Comparison of ENCODE assay signal across 1 cellular context in the genomic region with DNA sequence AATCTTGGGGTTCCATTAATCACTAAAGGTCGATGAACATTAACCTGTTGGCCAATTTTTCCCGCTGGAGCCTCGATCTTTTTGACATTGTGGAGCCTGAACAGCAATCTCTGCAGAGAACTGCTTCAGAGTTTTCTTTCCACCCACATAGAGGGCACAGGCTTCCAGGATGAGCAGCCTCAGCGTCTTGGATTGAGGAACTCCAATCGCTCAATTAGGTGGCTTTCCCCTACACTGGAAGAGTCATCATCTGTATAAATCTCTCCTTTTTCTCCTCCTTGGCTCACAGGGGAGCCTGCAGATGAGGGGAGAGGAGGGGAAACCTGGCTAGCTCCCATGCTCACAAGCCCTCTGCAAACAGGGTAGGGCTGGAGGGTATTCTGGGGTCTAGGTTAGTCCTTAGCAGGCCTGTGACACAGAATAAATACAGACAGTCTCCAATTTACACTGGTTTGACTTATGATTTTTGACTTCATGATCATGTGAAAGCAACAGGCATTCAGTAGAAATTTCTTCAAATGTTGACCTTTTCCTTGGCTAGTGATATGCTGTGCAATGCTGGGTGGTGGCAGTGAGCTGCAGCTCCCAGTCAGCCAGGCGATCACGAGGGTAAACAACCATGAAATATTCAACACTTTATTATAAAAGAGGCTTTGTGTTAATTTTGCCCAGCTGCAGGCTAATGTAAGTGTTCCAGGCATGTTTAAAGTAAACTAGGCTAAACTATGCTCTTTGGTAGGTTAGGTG.
TF ChIP-seq lines count a peak whose summit lies in the region.

No MANE protein-coding gene starts in this region.

TF ChIP-seq in HepG2, 621 proteins besides CTCF, POLR2A, EP300 and RAD21 (continued from another document):
- TF ChIP-seq, protein P1, sequence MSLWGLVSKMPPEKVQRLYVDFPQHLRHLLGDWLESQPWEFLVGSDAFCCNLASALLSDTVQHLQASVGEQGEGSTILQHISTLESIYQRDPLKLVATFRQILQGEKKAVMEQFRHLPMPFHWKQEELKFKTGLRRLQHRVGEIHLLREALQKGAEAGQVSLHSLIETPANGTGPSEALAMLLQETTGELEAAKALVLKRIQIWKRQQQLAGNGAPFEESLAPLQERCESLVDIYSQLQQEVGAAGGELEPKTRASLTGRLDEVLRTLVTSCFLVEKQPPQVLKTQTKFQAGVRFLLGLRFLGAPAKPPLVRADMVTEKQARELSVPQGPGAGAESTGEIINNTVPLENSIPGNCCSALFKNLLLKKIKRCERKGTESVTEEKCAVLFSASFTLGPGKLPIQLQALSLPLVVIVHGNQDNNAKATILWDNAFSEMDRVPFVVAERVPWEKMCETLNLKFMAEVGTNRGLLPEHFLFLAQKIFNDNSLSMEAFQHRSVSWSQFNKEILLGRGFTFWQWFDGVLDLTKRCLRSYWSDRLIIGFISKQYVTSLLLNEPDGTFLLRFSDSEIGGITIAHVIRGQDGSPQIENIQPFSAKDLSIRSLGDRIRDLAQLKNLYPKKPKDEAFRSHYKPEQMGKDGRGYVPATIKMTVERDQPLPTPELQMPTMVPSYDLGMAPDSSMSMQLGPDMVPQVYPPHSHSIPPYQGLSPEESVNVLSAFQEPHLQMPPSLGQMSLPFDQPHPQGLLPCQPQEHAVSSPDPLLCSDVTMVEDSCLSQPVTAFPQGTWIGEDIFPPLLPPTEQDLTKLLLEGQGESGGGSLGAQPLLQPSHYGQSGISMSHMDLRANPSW (CRISPR knock-in tag; IDR thresholded peaks at IDR 0.05; ENCODE audit: borderline replicate concordance): no peak
- TF ChIP-seq ASH2L (IDR thresholded peaks at IDR 0.05; ENCODE audit: insufficient read length, low read depth, low read length): no peak
- no peak for TF ChIP-seq SRF (IDR thresholded peaks at IDR 0.05; ENCODE audit: low read depth, low read length)
- no peak for TF ChIP-seq TOE1 (CRISPR knock-in tag; IDR thresholded peaks at IDR 0.05)
- TF ChIP-seq, protein P2, sequence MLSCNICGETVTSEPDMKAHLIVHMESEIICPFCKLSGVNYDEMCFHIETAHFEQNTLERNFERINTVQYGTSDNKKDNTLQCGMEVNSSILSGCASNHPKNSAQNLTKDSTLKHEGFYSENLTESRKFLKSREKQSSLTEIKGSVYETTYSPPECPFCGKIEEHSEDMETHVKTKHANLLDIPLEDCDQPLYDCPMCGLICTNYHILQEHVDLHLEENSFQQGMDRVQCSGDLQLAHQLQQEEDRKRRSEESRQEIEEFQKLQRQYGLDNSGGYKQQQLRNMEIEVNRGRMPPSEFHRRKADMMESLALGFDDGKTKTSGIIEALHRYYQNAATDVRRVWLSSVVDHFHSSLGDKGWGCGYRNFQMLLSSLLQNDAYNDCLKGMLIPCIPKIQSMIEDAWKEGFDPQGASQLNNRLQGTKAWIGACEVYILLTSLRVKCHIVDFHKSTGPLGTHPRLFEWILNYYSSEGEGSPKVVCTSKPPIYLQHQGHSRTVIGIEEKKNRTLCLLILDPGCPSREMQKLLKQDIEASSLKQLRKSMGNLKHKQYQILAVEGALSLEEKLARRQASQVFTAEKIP (CRISPR knock-in tag; IDR thresholded peaks at IDR 0.05; ENCODE audit: borderline replicate concordance): no peak
- no peak for TF ChIP-seq ZNF567 (CRISPR knock-in tag; IDR thresholded peaks at IDR 0.05; ENCODE audit: borderline replicate concordance)
- TF ChIP-seq ZMYM3 (CRISPR knock-in tag; IDR thresholded peaks at IDR 0.05): no peak
- no peak for TF ChIP-seq ZNF670 (CRISPR knock-in tag; IDR thresholded peaks at IDR 0.05; ENCODE audit: borderline replicate concordance)
- no peak for TF ChIP-seq SMAD9 (CRISPR knock-in tag; IDR thresholded peaks at IDR 0.05)
- TF ChIP-seq ZFP82 (CRISPR knock-in tag; IDR thresholded peaks at IDR 0.05; ENCODE audit: borderline replicate concordance): no peak
- TF ChIP-seq, protein P3, sequence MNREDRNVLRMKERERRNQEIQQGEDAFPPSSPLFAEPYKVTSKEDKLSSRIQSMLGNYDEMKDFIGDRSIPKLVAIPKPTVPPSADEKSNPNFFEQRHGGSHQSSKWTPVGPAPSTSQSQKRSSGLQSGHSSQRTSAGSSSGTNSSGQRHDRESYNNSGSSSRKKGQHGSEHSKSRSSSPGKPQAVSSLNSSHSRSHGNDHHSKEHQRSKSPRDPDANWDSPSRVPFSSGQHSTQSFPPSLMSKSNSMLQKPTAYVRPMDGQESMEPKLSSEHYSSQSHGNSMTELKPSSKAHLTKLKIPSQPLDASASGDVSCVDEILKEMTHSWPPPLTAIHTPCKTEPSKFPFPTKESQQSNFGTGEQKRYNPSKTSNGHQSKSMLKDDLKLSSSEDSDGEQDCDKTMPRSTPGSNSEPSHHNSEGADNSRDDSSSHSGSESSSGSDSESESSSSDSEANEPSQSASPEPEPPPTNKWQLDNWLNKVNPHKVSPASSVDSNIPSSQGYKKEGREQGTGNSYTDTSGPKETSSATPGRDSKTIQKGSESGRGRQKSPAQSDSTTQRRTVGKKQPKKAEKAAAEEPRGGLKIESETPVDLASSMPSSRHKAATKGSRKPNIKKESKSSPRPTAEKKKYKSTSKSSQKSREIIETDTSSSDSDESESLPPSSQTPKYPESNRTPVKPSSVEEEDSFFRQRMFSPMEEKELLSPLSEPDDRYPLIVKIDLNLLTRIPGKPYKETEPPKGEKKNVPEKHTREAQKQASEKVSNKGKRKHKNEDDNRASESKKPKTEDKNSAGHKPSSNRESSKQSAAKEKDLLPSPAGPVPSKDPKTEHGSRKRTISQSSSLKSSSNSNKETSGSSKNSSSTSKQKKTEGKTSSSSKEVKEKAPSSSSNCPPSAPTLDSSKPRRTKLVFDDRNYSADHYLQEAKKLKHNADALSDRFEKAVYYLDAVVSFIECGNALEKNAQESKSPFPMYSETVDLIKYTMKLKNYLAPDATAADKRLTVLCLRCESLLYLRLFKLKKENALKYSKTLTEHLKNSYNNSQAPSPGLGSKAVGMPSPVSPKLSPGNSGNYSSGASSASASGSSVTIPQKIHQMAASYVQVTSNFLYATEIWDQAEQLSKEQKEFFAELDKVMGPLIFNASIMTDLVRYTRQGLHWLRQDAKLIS (CRISPR knock-in tag; IDR thresholded peaks at IDR 0.05): no peak
- TF ChIP-seq HNF4G (IDR thresholded peaks at IDR 0.05; ENCODE audit: borderline replicate concordance, low read depth, low read length): no peak
- no peak for TF ChIP-seq HNF4G (CRISPR knock-in tag; IDR thresholded peaks at IDR 0.05; ENCODE audit: borderline replicate concordance, low read depth)
